Comparison of ENCODE assay signal across 23 cellular contexts in the genomic region with DNA sequence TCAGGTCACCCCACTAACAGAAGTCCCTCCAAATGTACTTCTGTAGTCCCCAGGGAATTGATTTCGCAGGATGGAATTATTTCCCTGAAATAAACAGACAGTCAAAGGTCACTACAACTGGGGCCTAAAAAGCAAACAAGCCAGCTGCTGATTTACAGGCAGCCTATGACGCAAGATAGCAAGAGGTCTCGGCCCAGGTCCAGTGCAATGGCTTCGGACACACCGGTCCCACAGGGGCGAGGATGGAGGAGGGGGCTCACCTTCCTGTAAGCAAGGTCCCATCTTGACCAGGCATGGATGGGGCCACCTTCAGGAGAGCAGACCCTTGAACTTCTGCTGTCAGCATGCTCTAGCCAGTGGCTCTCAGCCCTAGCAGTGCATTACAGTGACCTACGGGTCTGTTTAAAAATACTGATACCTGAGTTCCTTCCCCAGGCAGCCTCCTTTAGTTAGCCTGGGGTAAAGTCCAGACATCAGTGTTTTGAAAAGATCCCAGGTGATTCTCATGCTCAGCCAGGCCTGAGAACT. TPM values are rescaled to one million over a fixed set of nuclear protein-coding genes. Genes with fewer than 3 reads are reported as not detected.
DNase-seq lines count a peak whose midpoint lies in the region; ATAC-seq and TF ChIP-seq lines count a peak whose summit lies in the region.
"Had no signal": no experiment of that assay in that cellular context is flagged by ENCODE, and none has a peak within 500 bp of the region (broad histone marks: within the 10 kb centered on the region; RNA-seq: fewer than 3 reads in every experiment).

No MANE protein-coding gene starts in this region.

- no peak overlapping the region for H3K9ac ChIP-seq in GM23248
- H3K9ac ChIP-seq: SK-N-SH had no signal

- BruUV-seq in Caco-2 (replicated peaks; lab: Mats Ljungman, UMichigan), result no TSS peak

- peaks cover 72% of the 10 kb centered on the region for H3K4me1 ChIP-seq in Caco-2
- H3K4me1 ChIP-seq in psoas muscle, result peaks cover 82% of the 10 kb centered on the region
- peaks cover 36% of the 10 kb centered on the region for H3K4me1 ChIP-seq in GM23248 (ENCODE audit: insufficient read depth)
- no peaks in the 10 kb centered on the region for H3K4me1 ChIP-seq in effector memory CD4-positive, alpha-beta T cell (ENCODE audit: control insufficient read depth, insufficient read depth, low read length, poor library complexity, severe bottlenecking)

- H3K9me2 ChIP-seq in GM23248 (ENCODE audit: insufficient read depth), result no peaks in the 10 kb centered on the region
- H3K9me2 ChIP-seq: SK-N-SH had no signal

- H3K4me2 ChIP-seq in GM23248 (ENCODE audit: unreplicated experiment), result no peak overlapping the region
- H3K4me2 ChIP-seq: GM23338, SK-N-SH had no signal

- peaks cover 100% of the 10 kb centered on the region for H3K79me2 ChIP-seq in GM23248 (ENCODE audit: insufficient read depth)

- DNase-seq in Caco-2 (peak; percentile 61 to 69), dorsolateral prefrontal cortex (no peak), psoas muscle (peak; percentile 56 to 82), GM23248 (no peak), D341Med (ENCODE audit: low spot score) (no peak), AG08395 (ENCODE audit: low spot score) (no peak)
- no peak for DNase-seq in effector memory CD4-positive, alpha-beta T cell
- DNase-seq: activated CD4-positive, alpha-beta T cell treated with anti-CD3 and anti-CD28 coated beads, Interleukin-2, amount 50 U/mL, for 1 hour; activated T-cell treated with anti-CD3 and anti-CD28 coated beads for 4 hours; CD4-positive, CD25-positive, alpha-beta regulatory T cell; kidney glomerular epithelial cell; MG63; naive thymus-derived CD8-positive, alpha-beta T cell; NCI-H2029; NCI-H524 treated with DMSO at 0.1 percent for 48 hours; SK-N-SH; stimulated activated CD4-positive, alpha-beta T cell treated with anti-CD3 and anti-CD28 coated beads, Interleukin-4, amount 100 ng/mL, for 1 hour; stimulated activated CD8-positive, alpha-beta memory T cell treated with anti-CD3 and anti-CD28 coated beads, Interleukin-4, amount 100 ng/mL, for 48 hours; thyroid gland had no signal

- CTCF ChIA-PET in Caco-2 (lab: Charles Lee), result no interaction called here

- no peaks in the 10 kb centered on the region for H3K9me3 ChIP-seq in Caco-2
- no peaks in the 10 kb centered on the region for H3K9me3 ChIP-seq in psoas muscle
- H3K9me3 ChIP-seq in GM23248 (ENCODE audit: low read depth), result no peaks in the 10 kb centered on the region
- no peaks in the 10 kb centered on the region for H3K9me3 ChIP-seq in effector memory CD4-positive, alpha-beta T cell (ENCODE audit: control insufficient read depth, low read length)
- H3K9me3 ChIP-seq: MG63, SK-N-SH, thyroid gland had no signal

- H3K4me3 ChIP-seq in Caco-2 (ENCODE audit: low read depth, low read length) (no peak overlapping the region), dorsolateral prefrontal cortex (peak overlapping the region in 1 of 59 donors; percentile 17), psoas muscle (no peak overlapping the region), GM23248 (no peak overlapping the region)
- H3K4me3 ChIP-seq in effector memory CD4-positive, alpha-beta T cell (ENCODE audit: insufficient read depth, low read depth, low read length, poor library complexity, severe bottlenecking), result no peak overlapping the region
- H3K4me3 ChIP-seq: GM23338, MG63, thyroid gland had no signal

- H3K36me3 ChIP-seq in Caco-2 (ENCODE audit: control insufficient read depth, insufficient read depth, low read length) (no peaks in the 10 kb centered on the region), psoas muscle (ENCODE audit: insufficient read depth in 1 of 2, low read depth in 1 of 2) (no peaks in the 10 kb centered on the region), GM23248 (ENCODE audit: low read depth) (no peaks in the 10 kb centered on the region; the same call in 1 of the 2 replicates)
- no peaks in the 10 kb centered on the region for H3K36me3 ChIP-seq in effector memory CD4-positive, alpha-beta T cell (ENCODE audit: control insufficient read depth, insufficient read depth, low read length)
- H3K36me3 ChIP-seq: MG63, thyroid gland had no signal

- peak in 1 of 4 donors; percentile 9 for ATAC-seq in psoas muscle
- ATAC-seq: activated naive CD4-positive, alpha-beta T cell treated with anti-CD3 and anti-CD28 coated beads, Interleukin-2, amount 50 U/mL, for 72 hours; GM23338; naive thymus-derived CD8-positive, alpha-beta T cell had no signal

- H3K27me3 ChIP-seq in Caco-2 (replicated peaks; ENCODE audit: control insufficient read depth, insufficient read depth, low read length), result no peaks in the 10 kb centered on the region
- H3K27me3 ChIP-seq in dorsolateral prefrontal cortex, result no peaks in the 10 kb centered on the region
- H3K27me3 ChIP-seq in layer of hippocampus (ENCODE audit: control insufficient read depth, insufficient read depth, low read length), result no peaks in the 10 kb centered on the region
- no peaks in the 10 kb centered on the region for H3K27me3 ChIP-seq in psoas muscle (ENCODE audit: insufficient read depth in 3 of 3, low read length in 2 of 3)
- no peaks in the 10 kb centered on the region for H3K27me3 ChIP-seq in GM23248 (replicated peaks; ENCODE audit: insufficient read depth)
- H3K27me3 ChIP-seq in effector memory CD4-positive, alpha-beta T cell (replicated peaks; ENCODE audit: control insufficient read depth, insufficient read depth, low read length, poor library complexity, severe bottlenecking), result no peaks in the 10 kb centered on the region
- H3K27me3 ChIP-seq: MG63, thyroid gland had no signal

- peaks cover 63% of the 10 kb centered on the region for H3K4me1 Mint-ChIP-seq in Caco-2 (ENCODE audit: low read depth, unreplicated experiment)
- H3K4me1 Mint-ChIP-seq: CD4-positive, CD25-positive, alpha-beta regulatory T cell; naive thymus-derived CD8-positive, alpha-beta T cell had no signal

- H3K4me3 Mint-ChIP-seq in Caco-2 (ENCODE audit: unreplicated experiment), result peak overlapping the region; percentile 40
- H3K4me3 Mint-ChIP-seq: CD4-positive, CD25-positive, alpha-beta regulatory T cell; GM23338; naive thymus-derived CD8-positive, alpha-beta T cell had no signal

- intact Hi-C loops in Caco-2 (cut with micrococcal nuclease; ENCODE audit: unreplicated experiment), result no loop called here
- intact Hi-C loops in dorsolateral prefrontal cortex (cut with DNase I), result no loop called here
- intact Hi-C loops in psoas muscle (cut with DNase I), result loop anchor here in 1 of 2 donors (10.0 kb wide), 1 partner anchor 196 kb away; no protein-coding TSS in a partner anchor

- TF ChIP-seq CTCF in Caco-2 (IDR thresholded peaks at IDR 0.05; ENCODE audit: insufficient read depth in 1 of 2, low read depth in 1 of 2, low read length in 1 of 2, severe bottlenecking in 1 of 2, unreplicated experiment in 1 of 2) (no peak), dorsolateral prefrontal cortex (IDR thresholded peaks at IDR 0.05 in 54 of 56, conservative IDR thresholded peaks at IDR 0.05 in 2 of 56; ENCODE audit: low read depth in 1 of 56, partially characterized antibody in 56 of 56) (no peak), psoas muscle (IDR thresholded peaks at IDR 0.05) (no peak)

- H3K27ac ChIP-seq in dorsolateral prefrontal cortex (peak overlapping the region in 56 of 59 donors; percentile 8 to 93 (median 64)), layer of hippocampus (ENCODE audit: low read depth, low read length) (peak overlapping the region; percentile 44), psoas muscle (peak overlapping the region; percentile 82), GM23248 (no peak overlapping the region)
- no peak overlapping the region for H3K27ac ChIP-seq in effector memory CD4-positive, alpha-beta T cell (ENCODE audit: insufficient read depth, low read length, poor library complexity, severe bottlenecking)
- H3K27ac ChIP-seq: epithelial cell of prostate had no signal

- POLR2A ChIA-PET in Caco-2 (lab: Charles Lee), result no interaction called here

- H2AFZ ChIP-seq in GM23248, result no peak overlapping the region
- H2AFZ ChIP-seq: GM23338 had no signal

- H3K27me3 Mint-ChIP-seq in Caco-2 (ENCODE audit: insufficient read depth, unreplicated experiment), result no peaks in the 10 kb centered on the region

- peaks cover 17% of the 10 kb centered on the region for H3F3A ChIP-seq in GM23248 (ENCODE audit: insufficient read depth)

- in situ Hi-C loops in GM23248 (cut with MboI), result no loop called here

- peak overlapping the region; percentile 85 for H3K27ac Mint-ChIP-seq in Caco-2 (ENCODE audit: unreplicated experiment)
- H3K27ac Mint-ChIP-seq: activated naive CD4-positive, alpha-beta T cell treated with anti-CD3 and anti-CD28 coated beads, Interleukin-2, amount 50 U/mL, for 72 hours; CD4-positive, CD25-positive, alpha-beta regulatory T cell; GM23338 had no signal

- no peaks in the 10 kb centered on the region for H3K9me3 Mint-ChIP-seq in Caco-2 (ENCODE audit: unreplicated experiment)
- H3K9me3 Mint-ChIP-seq: activated naive CD4-positive, alpha-beta T cell treated with anti-CD3 and anti-CD28 coated beads, Interleukin-2, amount 50 U/mL, for 72 hours; GM23338; naive thymus-derived CD8-positive, alpha-beta T cell had no signal

- H4K20me1 ChIP-seq in GM23248 (ENCODE audit: insufficient read depth), result 0 out of 2 replicates have a peak, but pooled peaks cover 5% of the 10 kb centered on the region

- 36 to 61% (median 50%) methylated on average over 7 of the region's 7 CpGs for WGBS in psoas muscle, 3 donors
- WGBS in GM23248 (ENCODE audit: low coverage in 1 of 2, low lambda C conversion rate in 2 of 2, missing lambda C conversion rate in 2 of 2), 2 experiments, result 96 to 99% methylated on average over 7 of the region's 7 CpGs

- peaks cover 4% of the 10 kb centered on the region for H3K36me3 Mint-ChIP-seq in Caco-2 (ENCODE audit: insufficient read depth, unreplicated experiment)
- H3K36me3 Mint-ChIP-seq: activated naive CD4-positive, alpha-beta T cell treated with anti-CD3 and anti-CD28 coated beads, Interleukin-2, amount 50 U/mL, for 72 hours; CD4-positive, CD25-positive, alpha-beta regulatory T cell; naive thymus-derived CD8-positive, alpha-beta T cell had no signal

RNA-seq across cellular contexts. Expression of gene NUAK1, which starts 18.1 kb away (rescaled TPM):
- total RNA-seq in Caco-2 (2022) (3.7 and 4.2 TPM in 2 replicates), dorsolateral prefrontal cortex (100 to 1,000 TPM in 82 of 120 experiments, 10 to 100 TPM in 38; 44.5 to 165 (median 114) TPM), psoas muscle (100 to 1,000 TPM in 1 of 4 donors, 10 to 100 TPM in 3; 19.8 to 102 (median 35.6) TPM)
- polyA plus RNA-seq in psoas muscle (10 to 100 TPM in 2 of 3 donors, 1 to 10 TPM in 1; 7.0 to 21.8 (median 10.2) TPM), GM23248 (2016; fragmentation: Nextera tagmentation; extraction: Ambion mirVana) (11.1 and 13.4 TPM in 2 replicates)
- 29.6 and 45.7 TPM in 2 replicates for total RNA-seq in GM23248 (2014; rRNA removed; shearing (Covaris generic))
- total RNA-seq: activated naive CD4-positive, alpha-beta T cell treated with anti-CD3 and anti-CD28 coated beads, Interleukin-2, amount 50 U/mL, for 72 hours; CD4-positive, CD25-positive, alpha-beta regulatory T cell; naive thymus-derived CD8-positive, alpha-beta T cell had no signal
- polyA plus RNA-seq: CD4-positive, CD25-positive, alpha-beta regulatory T cell had no signal

Comparison
In these comparisons a context has a peak if more than half of its experiments do, and no peak if none do; other contexts are left out.
1. DNase-seq: peak in Caco-2 (2 of 2) and psoas muscle (2 of 2); none in dorsolateral prefrontal cortex (0 of 10), GM23248 (single experiment), D341Med (single experiment), AG08395 (single experiment) and effector memory CD4-positive, alpha-beta T cell (0 of 3).
2. H3K27ac ChIP-seq: peak in dorsolateral prefrontal cortex (56 of 59), layer of hippocampus (single experiment) and psoas muscle (single experiment); none in GM23248 (single experiment) and effector memory CD4-positive, alpha-beta T cell (single experiment).